ENCODE assay signal across 26 cellular contexts in the genomic region with DNA sequence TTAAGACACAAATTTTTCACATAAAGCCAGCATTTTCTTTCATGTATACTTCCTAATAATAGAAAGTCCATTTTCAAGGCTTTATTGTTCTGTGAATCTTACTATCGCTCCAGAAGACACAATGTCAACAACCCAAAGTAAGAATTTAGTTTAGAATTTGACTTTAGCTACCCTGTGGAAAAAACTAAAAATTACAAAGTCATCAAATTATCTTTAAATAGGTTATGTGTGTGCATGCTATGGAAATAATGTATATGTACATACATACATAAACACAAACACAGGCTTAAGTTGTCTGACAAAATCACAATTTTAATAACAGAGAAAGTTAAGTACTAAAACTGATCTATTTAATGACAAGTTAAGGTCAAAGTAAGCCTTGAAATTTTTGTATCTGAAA.
"Had no signal": no experiment of that assay in that cellular context is flagged by ENCODE, and none has a peak within 500 bp of the region (broad histone marks: within the 10 kb centered on the region; RNA-seq: fewer than 3 reads in every experiment).

No MANE protein-coding gene starts in this region.

- H3K27ac ChIP-seq: RWPE1, SJSA1, SK-N-MC had no signal

- ATAC-seq: Panc1, PC-3, T-cell had no signal

- H3K9me3 ChIP-seq: MG63, SJSA1 had no signal

- DNase-seq: Karpas-422; KBM-7; MG63; NCI-H1092; NCI-H1105 treated with DMSO at 0.1 percent for 48 hours; NCI-H1417 treated with DMSO at 0.1 percent for 48 hours; NCI-H146; NCI-H1694 treated with DMSO at 0.1 percent for 48 hours; NCI-H1930; NCI-H2081; NCI-H2107; NCI-H226; NCI-H446; NCI-H510A; NCI-H524 treated with DMSO at 0.1 percent for 48 hours; NCI-H69; NCI-H774; NK-92 treated with Interleukin-12 subunit alpha and Interleukin-12 subunit beta, amount 100 ng/mL, for 24 hours; PC-3; SHP77 treated with DMSO at 0.1 percent for 48 hours; SW 1271; T-cell had no signal

- H3K27me3 ChIP-seq: MG63, SJSA1 had no signal

- H3K4me3 ChIP-seq: MG63, SJSA1, SK-N-MC had no signal
